Comparison of ENCODE assay signal across 8 cellular contexts in genomic region chr2:120175000-120175581, GRCh38. TPM values are rescaled to one million over a fixed set of nuclear protein-coding genes. Genes with fewer than 3 reads are reported as not detected.
A peak's percentile ranks its signal among the peaks of the same experiment; 100 is the strongest.
DNase-seq lines count a peak whose midpoint lies in the region; ATAC-seq and TF ChIP-seq lines count a peak whose summit lies in the region.

No MANE protein-coding gene starts in this region.

- H4K20me1 ChIP-seq in DOHH2 (ENCODE audit: control insufficient read depth, insufficient read depth, low read depth, low read length) (no peaks in the 10 kb centered on the region), PC-3 (ENCODE audit: low read length) (no peaks in the 10 kb centered on the region)

- H3K4me1 ChIP-seq in DOHH2 (ENCODE audit: control insufficient read depth, low read length) (peaks cover 45% of the 10 kb centered on the region), PC-3 (ENCODE audit: insufficient read depth, low read length) (no peaks in the 10 kb centered on the region), left lung (peaks cover 0 to 22% of the 10 kb centered on the region in 2 donors), transverse colon (peaks cover 0 to 3% (median 0%) of the 10 kb centered on the region in 4 donors)

- POLR2A ChIA-PET in PC-3 (lab: Charles Lee; ENCODE audit: unreplicated experiment): interaction anchor here (0.6 kb wide), 1 partner anchor 77 kb away, joined by 4 read pairs; no protein-coding TSS in a partner anchor

- CTCF ChIA-PET in PC-3 (lab: Charles Lee): interaction anchor here (0.5 to 2.5 kb wide), 14 partner anchors 48 to 533 kb away, joined by 3 to 33 read pairs (median 4); partner anchors contain the start of gene TMEM185B

- DNase-seq in PC-3 (peak; percentile 84), cerebellum (ENCODE audit: low spot score) (peak; percentile 61), left lung (no peak), transverse colon (no peak)

- ATAC-seq in PC-3 (peak; percentile 62), left lung (peak; percentile 77), GM18870 (IDR thresholded peaks at IDR 0.05; ENCODE audit: unreplicated experiment) (no peak), HG03159 (IDR thresholded peaks at IDR 0.05; ENCODE audit: unreplicated experiment) (no peak)

- H3K9me2 ChIP-seq in DOHH2 (replicated peaks; ENCODE audit: control insufficient read depth, low read length): no peaks in the 10 kb centered on the region
- H3K9me2 ChIP-seq in PC-3 (replicated peaks; ENCODE audit: low read length): no peaks in the 10 kb centered on the region

- H3K27me3 ChIP-seq in DOHH2 (ENCODE audit: control insufficient read depth, low read length) (peaks cover 10% of the 10 kb centered on the region; the same call in 1 of the 2 replicates), PC-3 (ENCODE audit: low read length) (no peaks in the 10 kb centered on the region), left lung (no peaks in the 10 kb centered on the region), transverse colon (no peaks in the 10 kb centered on the region)

- no peak for TF ChIP-seq EP300 in Ishikawa (IDR thresholded peaks at IDR 0.05; ENCODE audit: borderline replicate concordance)
- no peak for TF ChIP-seq EP300 in transverse colon (IDR thresholded peaks at IDR 0.05; ENCODE audit: low read depth)

- no TSS peak for BruUV-seq in PC-3 (replicated peaks; lab: Mats Ljungman, UMichigan)

- H3K9ac ChIP-seq in PC-3 (ENCODE audit: low read length): no peak overlapping the region

- no peak for TF ChIP-seq POLR2A in transverse colon (IDR thresholded peaks at IDR 0.05)

- 26 to 36% methylated on average over 1 to 6 of the region's 6 CpGs for WGBS in transverse colon (ENCODE audit: low coverage in 1 of 2), 2 donors

- H2AFZ ChIP-seq in PC-3 (ENCODE audit: low read length): 0 out of 2 replicates have a peak overlapping the region, but pooled peaks have one; percentile 21

- H3K9me3 ChIP-seq in DOHH2 (ENCODE audit: control insufficient read depth, insufficient read depth, low read length): no peaks in the 10 kb centered on the region
- H3K9me3 ChIP-seq in PC-3 (ENCODE audit: low read length): no peaks in the 10 kb centered on the region
- no peaks in the 10 kb centered on the region for H3K9me3 ChIP-seq in left lung
- no peaks in the 10 kb centered on the region for H3K9me3 ChIP-seq in transverse colon

- no peak overlapping the region for H3K27ac ChIP-seq in DOHH2 (ENCODE audit: low read depth, low read length)
- no peak overlapping the region for H3K27ac ChIP-seq in PC-3 (ENCODE audit: low read length)
- H3K27ac ChIP-seq in left lung: peak overlapping the region in 1 of 2 donors; percentile 21
- no peak overlapping the region for H3K27ac ChIP-seq in transverse colon

- H3K4me2 ChIP-seq in DOHH2 (ENCODE audit: low read length) (no peak overlapping the region), PC-3 (ENCODE audit: low read length) (peak overlapping the region; percentile 16; the same call in 1 of the 2 replicates)

- H3F3A ChIP-seq in DOHH2 (ENCODE audit: control insufficient read depth, insufficient read depth) (peaks cover 10% of the 10 kb centered on the region), PC-3 (ENCODE audit: low read length, unreplicated experiment) (no peaks in the 10 kb centered on the region)

- H3K4me3 ChIP-seq in DOHH2 (ENCODE audit: low read length): no peak overlapping the region
- H3K4me3 ChIP-seq in PC-3 (ENCODE audit: low read length): no peak overlapping the region
- no peak overlapping the region for H3K4me3 ChIP-seq in left lung
- H3K4me3 ChIP-seq in transverse colon: no peak overlapping the region

- intact Hi-C loops in PC-3 (cut with micrococcal nuclease) (loop anchor here (1.0 to 10.0 kb wide), 7 partner anchors 66 to 530 kb away; partner anchors contain the start of gene EPB41L5), left lung (cut with DNase I) (no loop called here), transverse colon (cut with DNase I; ENCODE audit: low total_unique reads) (no loop called here)

- peak; percentile 77 for TF ChIP-seq CTCF in DOHH2 (IDR thresholded peaks at IDR 0.05; ENCODE audit: low read depth, low read length, poor library complexity, severe bottlenecking)
- peak; percentile 85 for TF ChIP-seq CTCF in PC-3 (conservative IDR thresholded peaks at IDR 0.05; ENCODE audit: low read depth, low read length)
- peak; percentile 72 to 78 for TF ChIP-seq CTCF in left lung (IDR thresholded peaks at IDR 0.05)
- peak; percentile 73 to 79 (median 74) for TF ChIP-seq CTCF in transverse colon (IDR thresholded peaks at IDR 0.05)

- no peaks in the 10 kb centered on the region for H3K36me3 ChIP-seq in DOHH2 (ENCODE audit: control insufficient read depth, low read length)
- H3K36me3 ChIP-seq in PC-3 (ENCODE audit: low read depth, low read length): no peaks in the 10 kb centered on the region
- no peaks in the 10 kb centered on the region for H3K36me3 ChIP-seq in left lung
- no peaks in the 10 kb centered on the region for H3K36me3 ChIP-seq in transverse colon

- in situ Hi-C loops in transverse colon (cut with MboI; ENCODE audit: low pct_ligation_motif_present in 1 of 4, low pct_unique_long_range_greater_than_20kb in 1 of 4, low sequenced_read_pairs in 3 of 4): loop anchor here (10.0 to 25.0 kb wide), 4 partner anchors 60 to 438 kb away; partner anchors contain the start of gene PTPN4 (in 1 of the 4)

- TF ChIP-seq RAD21 in Ishikawa (IDR thresholded peaks at IDR 0.05; ENCODE audit: low read depth): peak; percentile 76

- H3K79me2 ChIP-seq in DOHH2 (ENCODE audit: control insufficient read depth, low read length): peaks cover 16% of the 10 kb centered on the region
- no peaks in the 10 kb centered on the region for H3K79me2 ChIP-seq in PC-3 (ENCODE audit: low read length)

TF ChIP-seq in Ishikawa, 13 proteins besides CTCF, POLR2A, EP300 and RAD21:
- no peak for TF ChIP-seq CEBPB (IDR thresholded peaks at IDR 0.05)
- no peak for TF ChIP-seq USF1 (IDR thresholded peaks at IDR 0.05)
- no peak for TF ChIP-seq EGR1 (IDR thresholded peaks at IDR 0.05)

RNA-seq across cellular contexts. Expression of gene TMEM185B, which starts 48.1 kb away (rescaled TPM):
- 67.5 and 83.6 TPM in 2 replicates for total RNA-seq in PC-3 (2014; rRNA removed)
- total RNA-seq in cerebellum: 16.6 TPM
- 10 to 100 TPM; 24.3 to 29.1 TPM for total RNA-seq in left lung
- 10 to 100 TPM; 12.1 to 23.2 (median 17.8) TPM for total RNA-seq in transverse colon

Comparison
In these comparisons a context has a peak if more than half of its experiments do, and no peak if none do; other contexts are left out.
1. ATAC-seq: peak in PC-3 (single experiment) and left lung (single experiment); none in GM18870 (single experiment) and HG03159 (single experiment).
2. DNase-seq: peak in PC-3 (single experiment) and cerebellum (single experiment); none in left lung (0 of 2) and transverse colon (single experiment).
3. Peak in every context shown above with its lines, with median percentiles within 50 percentile points of each other: CTCF ChIP-seq.